Comparison of ENCODE assay signal across 11 cellular contexts in the genomic region with DNA sequence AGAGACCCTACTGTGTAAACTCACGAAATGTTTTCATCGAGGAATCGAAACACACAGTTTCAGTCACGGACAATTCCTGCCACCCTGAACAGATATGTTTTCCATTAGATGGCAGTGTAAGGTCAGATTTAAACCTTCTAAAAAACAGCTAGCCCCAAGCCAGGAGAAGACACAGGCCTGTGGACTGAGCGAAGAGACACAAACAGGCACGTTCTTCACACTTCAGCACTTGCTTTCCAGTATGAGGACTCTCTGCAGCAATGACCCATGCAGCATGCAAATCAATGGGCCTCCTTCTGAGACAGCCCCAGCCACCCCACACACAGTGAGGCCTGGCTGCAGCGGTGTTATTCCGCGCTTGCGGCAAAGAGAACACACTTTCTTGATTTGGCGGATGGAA. TPM values are rescaled to one million over a fixed set of nuclear protein-coding genes. Genes with fewer than 3 reads are reported as not detected.
DNase-seq lines count a peak whose midpoint lies in the region; ATAC-seq, FAIRE-seq and TF ChIP-seq lines count a peak whose summit lies in the region.
"Had no signal": no experiment of that assay in that cellular context is flagged by ENCODE, and none has a peak within 500 bp of the region (broad histone marks: within the 10 kb centered on the region; RNA-seq: fewer than 3 reads in every experiment).

No MANE protein-coding gene starts in this region.

- no peaks in the 10 kb centered on the region for H4K20me1 ChIP-seq in GM23338 (replicated peaks; ENCODE audit: insufficient read depth)
- peaks cover 27% of the 10 kb centered on the region for H4K20me1 ChIP-seq in astrocyte (ENCODE audit: insufficient read depth, low read length)

- H2AK5ac ChIP-seq in neuronal stem cell (ENCODE audit: low read depth, low read length), result no peak overlapping the region

- H3K4me3 Mint-ChIP-seq in GM23338 (no peak overlapping the region), astrocyte (ENCODE audit: unreplicated experiment) (no peak overlapping the region)
- H3K4me3 Mint-ChIP-seq: activated naive CD8-positive, alpha-beta T cell; IgD-negative memory B cell had no signal

- peak; percentile 82 for ATAC-seq in GM23338
- ATAC-seq in GM19035 (IDR thresholded peaks at IDR 0.05; ENCODE audit: unreplicated experiment), result no peak
- no peak for ATAC-seq in HG02571 (IDR thresholded peaks at IDR 0.05; ENCODE audit: unreplicated experiment)

- H2AFZ ChIP-seq in GM23338 (no peak overlapping the region), astrocyte (ENCODE audit: low read depth, low read length) (no peak overlapping the region), neuronal stem cell (ENCODE audit: low read length) (no peak overlapping the region)

- H3K27me3 Mint-ChIP-seq in GM23338 (ENCODE audit: insufficient read depth, low read depth, poor library complexity) (peaks cover 6% of the 10 kb centered on the region), astrocyte (ENCODE audit: low read depth, unreplicated experiment) (no peaks in the 10 kb centered on the region)
- H3K27me3 Mint-ChIP-seq: activated naive CD8-positive, alpha-beta T cell; IgD-negative memory B cell had no signal

- H3K23ac ChIP-seq in neuronal stem cell (ENCODE audit: low read depth, low read length, poor library complexity), result no peak overlapping the region

- peaks cover 48% of the 10 kb centered on the region for H3K4me1 Mint-ChIP-seq in GM23338
- H3K4me1 Mint-ChIP-seq in astrocyte (ENCODE audit: low read depth, unreplicated experiment), result peaks cover 22% of the 10 kb centered on the region

- H3K4me3 ChIP-seq in GM23338 (no peak overlapping the region), astrocyte (ENCODE audit: insufficient read depth, low read depth, low read length) (no peak overlapping the region), vagina (no peak overlapping the region), neuronal stem cell (ENCODE audit: low read length in 2 of 2) (peak overlapping the region in 1 of 2 donors; percentile 14)

- peaks cover 47% of the 10 kb centered on the region for H3K79me2 ChIP-seq in GM23338 (replicated peaks; ENCODE audit: insufficient read depth)
- H3K79me2 ChIP-seq in astrocyte (ENCODE audit: insufficient read depth, low read length), result peaks cover 3% of the 10 kb centered on the region

- no peak overlapping the region for H4K8ac ChIP-seq in neuronal stem cell (ENCODE audit: low read depth, low read length)

- H3K4me1 ChIP-seq in GM23338 (ENCODE audit: insufficient read depth) (peaks cover 39% of the 10 kb centered on the region), astrocyte (ENCODE audit: insufficient read depth, low read length) (no peaks in the 10 kb centered on the region), vagina (no peaks in the 10 kb centered on the region), neuronal stem cell (ENCODE audit: control insufficient read depth in 2 of 2, insufficient read depth in 1 of 2, low read depth in 1 of 2, low read length in 2 of 2) (peaks cover 0 to 2% of the 10 kb centered on the region in 2 donors)

- H3K14ac ChIP-seq in neuronal stem cell (ENCODE audit: low read length), result no peak overlapping the region

- H2BK5ac ChIP-seq in neuronal stem cell (ENCODE audit: low read length), result no peak overlapping the region

- H3K27me3 ChIP-seq in GM23338 (ENCODE audit: insufficient read depth), result no peaks in the 10 kb centered on the region
- no peaks in the 10 kb centered on the region for H3K27me3 ChIP-seq in astrocyte (ENCODE audit: insufficient read depth, low read length)
- H3K27me3 ChIP-seq in vagina, result no peaks in the 10 kb centered on the region
- H3K27me3 ChIP-seq in neuronal stem cell (ENCODE audit: control insufficient read depth in 3 of 3, insufficient read depth in 3 of 3, low read depth in 1 of 3, low read length in 3 of 3), result no peaks in the 10 kb centered on the region

- TF ChIP-seq POLR2A in vagina (IDR thresholded peaks at IDR 0.05), result no peak

- H3K9me3 Mint-ChIP-seq in GM23338 (no peaks in the 10 kb centered on the region), astrocyte (ENCODE audit: unreplicated experiment) (no peaks in the 10 kb centered on the region)
- H3K9me3 Mint-ChIP-seq: IgD-negative memory B cell had no signal

- H2BK120ac ChIP-seq in neuronal stem cell (ENCODE audit: low read depth, low read length), result no peak overlapping the region

- no peak overlapping the region for H3K4ac ChIP-seq in neuronal stem cell (ENCODE audit: low read length)

- no peak overlapping the region for H2BK12ac ChIP-seq in neuronal stem cell (ENCODE audit: low read length)

- H3K9me3 ChIP-seq in astrocyte (ENCODE audit: insufficient read depth, low read depth, low read length) (no peaks in the 10 kb centered on the region), vagina (no peaks in the 10 kb centered on the region), neuronal stem cell (replicated peaks in 1 of 2; ENCODE audit: control insufficient read depth in 2 of 2, insufficient read depth in 1 of 2, low read depth in 1 of 2, low read length in 2 of 2) (no peaks in the 10 kb centered on the region)

- no peak for FAIRE-seq in astrocyte (lab: Jason Lieb, UNC)

- intact Hi-C loops in vagina (cut with DNase I), result no loop called here

- no peak overlapping the region for H2BK15ac ChIP-seq in neuronal stem cell (ENCODE audit: low read length)

- no peak overlapping the region for H4K91ac ChIP-seq in neuronal stem cell (ENCODE audit: low read depth, low read length, poor library complexity)

- peak overlapping the region; percentile 93 for H3K27ac Mint-ChIP-seq in GM23338
- H3K27ac Mint-ChIP-seq in astrocyte (ENCODE audit: unreplicated experiment), result peak overlapping the region; percentile 90
- H3K27ac Mint-ChIP-seq: IgD-negative memory B cell had no signal

- no peaks in the 10 kb centered on the region for H3F3A ChIP-seq in GM23338 (replicated peaks; ENCODE audit: low read depth)

- H3K4me2 ChIP-seq in GM23338, result 0 out of 2 replicates have a peak overlapping the region, but pooled peaks have one; percentile 7
- no peak overlapping the region for H3K4me2 ChIP-seq in astrocyte (ENCODE audit: low read length)
- H3K4me2 ChIP-seq in neuronal stem cell (ENCODE audit: insufficient read depth, low read length, poor library complexity, severe bottlenecking), result no peak overlapping the region

- H3K27ac ChIP-seq in GM23338 (ENCODE audit: low read depth) (no peak overlapping the region; the same call in 1 of the 2 replicates), astrocyte (ENCODE audit: low read depth, low read length) (no peak overlapping the region), vagina (no peak overlapping the region), neuronal stem cell (replicated peaks; ENCODE audit: low read length) (no peak overlapping the region)

- no peaks in the 10 kb centered on the region for H3K79me1 ChIP-seq in neuronal stem cell (ENCODE audit: low read depth, low read length)

- H3K9me2 ChIP-seq in GM23338 (ENCODE audit: insufficient read depth), result no peaks in the 10 kb centered on the region

- no CpG with 5 or more reads among the region's 11 CpGs for WGBS in neuronal stem cell (ENCODE audit: extremely low coverage in 2 of 2, insufficient read length in 2 of 2, insufficient replicate concordance in 1 of 2), 2 donors

- peaks cover 18% of the 10 kb centered on the region for H3K36me3 Mint-ChIP-seq in GM23338 (ENCODE audit: low read depth)
- H3K36me3 Mint-ChIP-seq in astrocyte (ENCODE audit: low read depth, unreplicated experiment), result peaks cover 14% of the 10 kb centered on the region

- H3K18ac ChIP-seq in neuronal stem cell (ENCODE audit: low read length), result no peak overlapping the region

- TF ChIP-seq CTCF in GM23338 (conservative IDR thresholded peaks at IDR 0.05; ENCODE audit: low read depth in 2 of 2) (peak; percentile 53 to 58), astrocyte (IDR thresholded peaks at IDR 0.05; ENCODE audit: insufficient read depth, low read depth, low read length) (peak; percentile 14), vagina (IDR thresholded peaks at IDR 0.05) (no peak)

- H3K36me3 ChIP-seq in GM23338 (ENCODE audit: insufficient read depth), result no peaks in the 10 kb centered on the region
- H3K36me3 ChIP-seq in astrocyte (ENCODE audit: insufficient read depth, low read length), result no peaks in the 10 kb centered on the region
- peaks cover 0 to 14% of the 10 kb centered on the region in 2 donors for H3K36me3 ChIP-seq in vagina
- no peaks in the 10 kb centered on the region for H3K36me3 ChIP-seq in neuronal stem cell (replicated peaks in 1 of 2; ENCODE audit: control insufficient read depth in 2 of 2, insufficient read depth in 2 of 2, low read length in 2 of 2)

- peak; percentile 40 for DNase-seq in AG08395 (ENCODE audit: low spot score)
- DNase-seq in GM23338 (ENCODE audit: low spot score), result peak; percentile 57
- peak; percentile 6 for DNase-seq in astrocyte (ENCODE audit: low read depth)
- peak; percentile 46 for DNase-seq in iPS-NIHi7 (ENCODE audit: extremely low spot score)
- DNase-seq in vagina (ENCODE audit: extremely low spot score in 2 of 2), result no peak
- DNase-seq in neuronal stem cell (ENCODE audit: low spot score), result no peak
- DNase-seq: stimulated activated CD4-positive, alpha-beta T cell treated with anti-CD3 and anti-CD28 coated beads, Interleukin-15, amount 100 ng/mL, for 24 hours had no signal

- H3K9ac ChIP-seq in astrocyte (ENCODE audit: low read length) (no peak overlapping the region), neuronal stem cell (ENCODE audit: low read depth, low read length, poor library complexity) (no peak overlapping the region)

TF ChIP-seq in GM23338, 12 proteins besides CTCF, POLR2A, EP300 and RAD21:
- no peak for TF ChIP-seq ETS1 (IDR thresholded peaks at IDR 0.05)

RNA-seq across cellular contexts. Expression of gene HUS1B, which starts 31.9 kb away (rescaled TPM):
- total RNA-seq in GM23338 (2014; rRNA removed; shearing (Covaris generic)), result 3.9 and 7.0 TPM in 2 replicates
- 0.94 and 1.3 TPM in 2 replicates for polyA plus RNA-seq in GM23338 (2016; fragmentation: Nextera tagmentation; extraction: Ambion mirVana)
- total RNA-seq in astrocyte (1.3 and 1.6 TPM in 2 replicates), vagina (0.98 TPM)
- polyA plus RNA-seq in neuronal stem cell (2013, experiment 1 of 2), result 0.26 TPM
- 0.36 TPM for polyA plus RNA-seq in neuronal stem cell (2013, experiment 2 of 2)

Comparison
In these comparisons a context has a peak if more than half of its experiments do, and no peak if none do; other contexts are left out.
1. DNase-seq: peak in AG08395 (single experiment), GM23338 (single experiment), astrocyte (single experiment) and iPS-NIHi7 (single experiment); none in vagina (0 of 2) and neuronal stem cell (single experiment).
2. CTCF ChIP-seq: peak in GM23338 (2 of 2) and astrocyte (single experiment); none in vagina (0 of 3).